18 cellular contexts compared by ENCODE assay signal in genomic region chr7:36796850-36797618, GRCh38.
DNase-seq lines count a peak whose midpoint lies in the region; ATAC-seq, FAIRE-seq and TF ChIP-seq lines count a peak whose summit lies in the region.
"Had no signal": no experiment of that assay in that cellular context is flagged by ENCODE, and none has a peak within 500 bp of the region (broad histone marks: within the 10 kb centered on the region; RNA-seq: fewer than 3 reads in every experiment).

No MANE protein-coding gene starts in this region.

- intact Hi-C loops in heart left ventricle (cut with DNase I) = no loop called here

- ATAC-seq in RWPE2 (ENCODE audit: low read depth) (peak; percentile 31; the same call in 1 of the 3 replicates), heart left ventricle (no peak)
- ATAC-seq: Panc1 had no signal

- TF ChIP-seq CTCF in RWPE2 (IDR thresholded peaks at IDR 0.05; ENCODE audit: poor library complexity, severe bottlenecking) = no peak
- no peak for TF ChIP-seq CTCF in heart left ventricle (IDR thresholded peaks at IDR 0.05)

- H3K4me1 ChIP-seq in RWPE2 (ENCODE audit: insufficient read depth, poor library complexity, severe bottlenecking) = peaks cover 18% of the 10 kb centered on the region
- H3K4me1 ChIP-seq in neuronal stem cell (ENCODE audit: control insufficient read depth in 2 of 2, insufficient read depth in 1 of 2, low read depth in 1 of 2, low read length in 2 of 2) = peaks cover 0 to 5% of the 10 kb centered on the region in 2 donors
- peaks cover 0 to 3% (median 0%) of the 10 kb centered on the region in 12 donors for H3K4me1 ChIP-seq in heart left ventricle

- H3K27ac Mint-ChIP-seq in immature natural killer cell = peak overlapping the region in 4 of 6 donors; percentile 22 to 62 (median 38)
- H3K27ac Mint-ChIP-seq: B cell; CD4-positive, alpha-beta T cell had no signal

- H2AK5ac ChIP-seq in neuronal stem cell (ENCODE audit: low read depth, low read length) = peak overlapping the region; percentile 32

- H3K9me3 Mint-ChIP-seq in immature natural killer cell = no peaks in the 10 kb centered on the region
- H3K9me3 Mint-ChIP-seq: CD4-positive, alpha-beta T cell had no signal

- no peak overlapping the region for H3K4me3 ChIP-seq in RWPE2 (ENCODE audit: severe bottlenecking)
- no peak overlapping the region for H3K4me3 ChIP-seq in neuronal stem cell (ENCODE audit: low read length in 2 of 2)
- no peak overlapping the region for H3K4me3 ChIP-seq in heart left ventricle

- peaks cover 40 to 42% of the 10 kb centered on the region in 2 donors for H3K4me1 Mint-ChIP-seq in immature natural killer cell
- H3K4me1 Mint-ChIP-seq: B cell had no signal

- H3K27me3 ChIP-seq in RWPE2 (ENCODE audit: insufficient read depth, poor library complexity, severe bottlenecking) (no peaks in the 10 kb centered on the region), neuronal stem cell (ENCODE audit: control insufficient read depth in 3 of 3, insufficient read depth in 3 of 3, low read depth in 1 of 3, low read length in 3 of 3) (no peaks in the 10 kb centered on the region), heart left ventricle (no peaks in the 10 kb centered on the region)

- no peak overlapping the region for H2BK12ac ChIP-seq in neuronal stem cell (ENCODE audit: low read length)

- no peak overlapping the region for H3K4me3 Mint-ChIP-seq in immature natural killer cell
- H3K4me3 Mint-ChIP-seq: B cell; CD4-positive, alpha-beta T cell had no signal

- peak overlapping the region; percentile 47 for H3K9ac ChIP-seq in neuronal stem cell (ENCODE audit: low read depth, low read length, poor library complexity)

- no peak overlapping the region for H3K18ac ChIP-seq in neuronal stem cell (ENCODE audit: low read length)

- H4K91ac ChIP-seq in neuronal stem cell (ENCODE audit: low read depth, low read length, poor library complexity) = no peak overlapping the region

- no peak overlapping the region for H3K4ac ChIP-seq in neuronal stem cell (ENCODE audit: low read length)

- H3K36me3 Mint-ChIP-seq in immature natural killer cell = peaks cover 0 to 20% (median under 1%) of the 10 kb centered on the region in 3 donors

- H2BK120ac ChIP-seq in neuronal stem cell (ENCODE audit: low read depth, low read length) = no peak overlapping the region

- no peaks in the 10 kb centered on the region for H3K27me3 Mint-ChIP-seq in immature natural killer cell (ENCODE audit: low read depth in 3 of 3)
- H3K27me3 Mint-ChIP-seq: CD4-positive, alpha-beta T cell had no signal

- no CpG with 5 or more reads among the region's 5 CpGs for WGBS in neuronal stem cell (ENCODE audit: extremely low coverage in 2 of 2, insufficient read length in 2 of 2, insufficient replicate concordance in 1 of 2), 2 donors
- WGBS in heart left ventricle, 4 donors = 84 to 94% (median 86%) methylated on average over 5 of the region's 5 CpGs

- H2AFZ ChIP-seq in neuronal stem cell (ENCODE audit: low read length) = no peak overlapping the region

- no peak overlapping the region for H3K23ac ChIP-seq in neuronal stem cell (ENCODE audit: low read depth, low read length, poor library complexity)

- H3K27ac ChIP-seq in RWPE2 (ENCODE audit: poor library complexity, severe bottlenecking) (no peak overlapping the region), neuronal stem cell (replicated peaks; ENCODE audit: low read length) (no peak overlapping the region), heart left ventricle (no peak overlapping the region)

- DNase-seq in NCI-H2171 (lab: John Stamatoyannopoulos, UW) = peak; percentile 31
- no peak for DNase-seq in RWPE2 (ENCODE audit: low spot score)
- DNase-seq in immature natural killer cell = no peak
- no peak for DNase-seq in neuronal stem cell (ENCODE audit: low spot score)
- no peak for DNase-seq in ureter (ENCODE audit: low spot score)
- no peak for DNase-seq in GM12892 (ENCODE audit: insufficient read length)
- DNase-seq in heart left ventricle = no peak
- DNase-seq: CD4-positive, alpha-beta T cell; DND-41; GDM1; KG1; NCI-H1417; NCI-H2029; NCI-H526 treated with DMSO at 0.1 percent for 48 hours; NK-92 treated with Interleukin-12 subunit alpha and Interleukin-12 subunit beta, amount 100 ng/mL, for 24 hours; Right ventricle myocardium superior had no signal

- H3K4me2 ChIP-seq in neuronal stem cell (ENCODE audit: insufficient read depth, low read length, poor library complexity, severe bottlenecking) = no peak overlapping the region

- no peaks in the 10 kb centered on the region for H3K79me1 ChIP-seq in neuronal stem cell (ENCODE audit: low read depth, low read length)

- H2BK5ac ChIP-seq in neuronal stem cell (ENCODE audit: low read length) = no peak overlapping the region

- no peak overlapping the region for H3K14ac ChIP-seq in neuronal stem cell (ENCODE audit: low read length)

- H3K9me3 ChIP-seq in RWPE2 (ENCODE audit: severe bottlenecking) (no peaks in the 10 kb centered on the region), neuronal stem cell (replicated peaks in 1 of 2; ENCODE audit: control insufficient read depth in 2 of 2, insufficient read depth in 1 of 2, low read depth in 1 of 2, low read length in 2 of 2) (no peaks in the 10 kb centered on the region), heart left ventricle (no peaks in the 10 kb centered on the region)

- TF ChIP-seq POLR2A in GM12892 (IDR thresholded peaks at IDR 0.05; ENCODE audit: low read depth, low read length) = no peak
- TF ChIP-seq POLR2A in heart left ventricle (IDR thresholded peaks at IDR 0.05) = no peak

- H4K8ac ChIP-seq in neuronal stem cell (ENCODE audit: low read depth, low read length) = no peak overlapping the region

- FAIRE-seq in GM12892 (lab: Jason Lieb, UNC) = no peak

- H2BK15ac ChIP-seq in neuronal stem cell (ENCODE audit: low read length) = no peak overlapping the region

- H3K36me3 ChIP-seq in RWPE2 (ENCODE audit: low read depth) (no peaks in the 10 kb centered on the region), neuronal stem cell (replicated peaks in 1 of 2; ENCODE audit: control insufficient read depth in 2 of 2, insufficient read depth in 2 of 2, low read length in 2 of 2) (no peaks in the 10 kb centered on the region), heart left ventricle (no peaks in the 10 kb centered on the region)
